Comparison of ENCODE assay signal across 12 cellular contexts in the genomic region with DNA sequence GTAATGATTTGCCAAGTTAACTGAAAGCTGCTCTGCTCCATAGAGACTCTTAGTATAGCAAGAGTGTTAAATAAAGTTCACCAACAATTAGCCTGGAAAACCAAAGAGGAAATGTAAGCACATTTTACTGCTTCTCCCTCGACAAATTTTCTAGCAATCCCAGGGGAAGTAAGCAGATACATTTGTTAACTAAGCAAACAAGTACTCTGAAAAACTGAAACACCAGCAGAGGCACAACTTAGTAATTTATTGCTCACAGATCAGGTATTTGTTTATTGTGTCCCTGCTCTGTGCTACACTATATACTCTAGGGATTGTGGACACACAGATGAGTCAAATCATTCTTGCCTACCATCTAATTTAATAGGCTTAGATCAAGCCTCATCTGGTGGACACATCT.
DNase-seq lines count a peak whose midpoint lies in the region; ATAC-seq and TF ChIP-seq lines count a peak whose summit lies in the region.
"Had no signal": no experiment of that assay in that cellular context is flagged by ENCODE, and none has a peak within 500 bp of the region (broad histone marks: within the 10 kb centered on the region; RNA-seq: fewer than 3 reads in every experiment).

No MANE protein-coding gene starts in this region.

- peak; percentile 31 for DNase-seq in NCI-H2107 treated with DMSO at 0.1 percent for 48 hours (lab: John Stamatoyannopoulos, UW; ENCODE audit: unreplicated experiment)
- no peak for DNase-seq in NCI-H2107 (lab: John Stamatoyannopoulos, UW)
- DNase-seq in SJCRH30: no peak
- peak; percentile 61 for DNase-seq in fibroblast of villous mesenchyme (ENCODE audit: low read depth)
- no peak for DNase-seq in WERI-Rb-1
- DNase-seq: activated CD4-positive, alpha-beta T cell treated with anti-CD3 and anti-CD28 coated beads, Interleukin-2, amount 10 ng/mL, durations not matched to agents 7 days and 5 days; NCI-H1694 had no signal

- peak overlapping the region; percentile 23 for H3K27ac ChIP-seq in SJCRH30
- H3K27ac ChIP-seq in WERI-Rb-1: no peak overlapping the region
- H3K27ac ChIP-seq: 22Rv1 had no signal

- peak overlapping the region; percentile 78 for H3K9ac ChIP-seq in skeletal muscle satellite cell (ENCODE audit: low read depth, low read length)

- TF ChIP-seq CTCF in fibroblast of villous mesenchyme (IDR thresholded peaks at IDR 0.05; ENCODE audit: insufficient read depth, low read depth, low read length) (no peak), WERI-Rb-1 (IDR thresholded peaks at IDR 0.05; ENCODE audit: low read depth, low read length) (no peak)

- H3K27me3 ChIP-seq in SJCRH30 (no peaks in the 10 kb centered on the region), skeletal muscle satellite cell (ENCODE audit: control insufficient read depth, insufficient read depth, low read length) (no peaks in the 10 kb centered on the region), WERI-Rb-1 (ENCODE audit: insufficient read depth, low read depth, severe bottlenecking) (no peaks in the 10 kb centered on the region)

- H3K9me3 ChIP-seq in SJCRH30 (replicated peaks): no peaks in the 10 kb centered on the region
- no peaks in the 10 kb centered on the region for H3K9me3 ChIP-seq in skeletal muscle satellite cell (replicated peaks; ENCODE audit: low read length)
- H3K9me3 ChIP-seq in WERI-Rb-1 (ENCODE audit: severe bottlenecking): no peaks in the 10 kb centered on the region

- no peak overlapping the region for H3K4me3 ChIP-seq in SJCRH30
- no peak overlapping the region for H3K4me3 ChIP-seq in fibroblast of villous mesenchyme (ENCODE audit: low read depth, low read length)
- peak overlapping the region; percentile 38 for H3K4me3 ChIP-seq in skeletal muscle satellite cell (ENCODE audit: low read length)
- H3K4me3 ChIP-seq in WERI-Rb-1 (ENCODE audit: low read depth, low read length): no peak overlapping the region

- no peaks in the 10 kb centered on the region for H3K36me3 ChIP-seq in SJCRH30
- H3K36me3 ChIP-seq in skeletal muscle satellite cell (ENCODE audit: insufficient read depth, low read length): no peaks in the 10 kb centered on the region
- no peaks in the 10 kb centered on the region for H3K36me3 ChIP-seq in WERI-Rb-1

- ATAC-seq in HG02973 (IDR thresholded peaks at IDR 0.05; ENCODE audit: unreplicated experiment) (no peak), GM18502 (IDR thresholded peaks at IDR 0.05; ENCODE audit: poor library complexity, unreplicated experiment) (no peak)
- ATAC-seq: activated naive CD4-positive, alpha-beta T cell treated with anti-CD3 and anti-CD28 coated beads, Interleukin-2, amount 50 U/mL, for 72 hours had no signal

- peak overlapping the region; percentile 71 for H3K4me2 ChIP-seq in skeletal muscle satellite cell (ENCODE audit: low read length)

- peaks cover 23% of the 10 kb centered on the region for H3K4me1 ChIP-seq in SJCRH30
- peaks cover 47% of the 10 kb centered on the region for H3K4me1 ChIP-seq in skeletal muscle satellite cell (ENCODE audit: control insufficient read depth, insufficient read depth, low read length)

Comparison
In these comparisons a context has a peak if more than half of its experiments do, and no peak if none do; other contexts are left out.
1. DNase-seq: peak in NCI-H2107 treated with DMSO at 0.1 percent for 48 hours (single experiment) and fibroblast of villous mesenchyme (single experiment); none in NCI-H2107 (single experiment), SJCRH30 (0 of 2) and WERI-Rb-1 (single experiment).